Comparison of ENCODE assay signal across 12 cellular contexts in genomic region chr2:237431372-237431771, GRCh38. TPM values are rescaled to one million over a fixed set of nuclear protein-coding genes. Genes with fewer than 3 reads are reported as not detected.
DNase-seq lines count a peak whose midpoint lies in the region; ATAC-seq and TF ChIP-seq lines count a peak whose summit lies in the region.
"Had no signal": no experiment of that assay in that cellular context is flagged by ENCODE, and none has a peak within 500 bp of the region (broad histone marks: within the 10 kb centered on the region; RNA-seq: fewer than 3 reads in every experiment).

No MANE protein-coding gene starts in this region.

- peaks cover 93% of the 10 kb centered on the region for H3K4me1 Mint-ChIP-seq in activated T-helper 2 cell treated with anti-CD3 and anti-CD28 coated beads, Interferon-gamma antibody, Interleukin-2, Interleukin-4, amounts not matched to agents 10 μg/mL and 5 μg/mL and 100 μg/mL, durations not matched to agents 14 hours and 24 hours and 36 hours (ENCODE audit: low read depth)

- no peaks in the 10 kb centered on the region for H3K36me3 ChIP-seq in body of pancreas (replicated peaks in 1 of 2; ENCODE audit: insufficient read depth in 1 of 2, low read depth in 2 of 2)
- H3K36me3 ChIP-seq: cardiac muscle cell had no signal

- H3K27me3 Mint-ChIP-seq in activated T-helper 2 cell treated with anti-CD3 and anti-CD28 coated beads, Interferon-gamma antibody, Interleukin-2, Interleukin-4, amounts not matched to agents 10 μg/mL and 5 μg/mL and 100 μg/mL, durations not matched to agents 14 hours and 24 hours and 36 hours (ENCODE audit: low read depth), result no peaks in the 10 kb centered on the region

- H3K4me3 ChIP-seq in body of pancreas, result no peak overlapping the region
- H3K4me3 ChIP-seq: cardiac muscle cell had no signal

- no peaks in the 10 kb centered on the region for H3K9me3 ChIP-seq in body of pancreas

- no peaks in the 10 kb centered on the region for H3K9me3 Mint-ChIP-seq in activated T-helper 2 cell treated with anti-CD3 and anti-CD28 coated beads, Interferon-gamma antibody, Interleukin-2, Interleukin-4, amounts not matched to agents 10 μg/mL and 5 μg/mL and 100 μg/mL, durations not matched to agents 14 hours and 24 hours and 36 hours
- H3K9me3 Mint-ChIP-seq: stimulated activated naive B cell treated with anti-CD40 and anti-IgM and Interleukin-4, amounts not matched to agents 10 μg/mL and 1 μg/mL and 100 μg/mL, for 72 hours had no signal

- WGBS in body of pancreas, 2 donors, result 71 to 83% methylated on average over 1 of the region's 1 CpG

- no peak overlapping the region for H3K27ac ChIP-seq in body of pancreas
- H3K27ac ChIP-seq: cardiac muscle cell had no signal

- TF ChIP-seq CTCF in body of pancreas (IDR thresholded peaks at IDR 0.05), result no peak

- intact Hi-C loops in activated T-helper 2 cell treated with anti-CD3 and anti-CD28 coated beads, Interferon-gamma antibody, Interleukin-2, Interleukin-4, amounts not matched to agents 10 μg/mL and 5 μg/mL and 100 μg/mL, durations not matched to agents 14 hours and 24 hours and 36 hours (cut with micrococcal nuclease), result loop anchor here (5.0 to 10.0 kb wide), 4 partner anchors 261 to 884 kb away; partner anchors contain the start of gene SCLY
- intact Hi-C loops in body of pancreas (cut with DNase I), result no loop called here

- H3K4me1 ChIP-seq in body of pancreas, result peaks cover 7% of the 10 kb centered on the region

- DNase-seq in CD1c-positive myeloid dendritic cell (ENCODE audit: extremely low spot score) (peak; percentile 48), GM04504 (ENCODE audit: low read depth) (peak; percentile 74), iris pigment epithelial cell (ENCODE audit: low read depth) (peak; percentile 78), NCI-H524 treated with DMSO at 0.1 percent for 48 hours (lab: John Stamatoyannopoulos, UW) (no peak), body of pancreas (no peak)
- DNase-seq in activated T-helper 2 cell treated with anti-CD3 and anti-CD28 coated beads, Interferon-gamma antibody, Interleukin-2, Interleukin-4, amounts not matched to agents 10 μg/mL and 5 μg/mL and 100 μg/mL, durations not matched to agents 14 hours and 24 hours and 36 hours (ENCODE audit: low spot score), result no peak
- no peak for DNase-seq in NK-92 treated with Interleukin-12 subunit alpha and Interleukin-12 subunit beta, amount 100 ng/mL, for 24 hours (lab: John Stamatoyannopoulos, UW)
- DNase-seq: NCI-H446 treated with DMSO at 0.1 percent for 48 hours; SIG-M5; stimulated activated naive B cell treated with anti-CD40 and anti-IgM and Interleukin-4, amounts not matched to agents 10 μg/mL and 1 μg/mL and 100 μg/mL, for 72 hours had no signal

- H3K36me3 Mint-ChIP-seq in activated T-helper 2 cell treated with anti-CD3 and anti-CD28 coated beads, Interferon-gamma antibody, Interleukin-2, Interleukin-4, amounts not matched to agents 10 μg/mL and 5 μg/mL and 100 μg/mL, durations not matched to agents 14 hours and 24 hours and 36 hours (ENCODE audit: low read depth), result no peaks in the 10 kb centered on the region
- H3K36me3 Mint-ChIP-seq: stimulated activated naive B cell treated with anti-CD40 and anti-IgM and Interleukin-4, amounts not matched to agents 10 μg/mL and 1 μg/mL and 100 μg/mL, for 72 hours had no signal

- H3K27ac Mint-ChIP-seq in activated T-helper 2 cell treated with anti-CD3 and anti-CD28 coated beads, Interferon-gamma antibody, Interleukin-2, Interleukin-4, amounts not matched to agents 10 μg/mL and 5 μg/mL and 100 μg/mL, durations not matched to agents 14 hours and 24 hours and 36 hours, result peak overlapping the region; percentile 96
- H3K27ac Mint-ChIP-seq: stimulated activated naive B cell treated with anti-CD40 and anti-IgM and Interleukin-4, amounts not matched to agents 10 μg/mL and 1 μg/mL and 100 μg/mL, for 72 hours had no signal

- no peak for TF ChIP-seq POLR2A in body of pancreas (IDR thresholded peaks at IDR 0.05)

- H3K4me3 Mint-ChIP-seq in activated T-helper 2 cell treated with anti-CD3 and anti-CD28 coated beads, Interferon-gamma antibody, Interleukin-2, Interleukin-4, amounts not matched to agents 10 μg/mL and 5 μg/mL and 100 μg/mL, durations not matched to agents 14 hours and 24 hours and 36 hours (ENCODE audit: low read depth), result peak overlapping the region; percentile 24
- H3K4me3 Mint-ChIP-seq: stimulated activated naive B cell treated with anti-CD40 and anti-IgM and Interleukin-4, amounts not matched to agents 10 μg/mL and 1 μg/mL and 100 μg/mL, for 72 hours had no signal

- H3K27me3 ChIP-seq in body of pancreas, result no peaks in the 10 kb centered on the region
- H3K27me3 ChIP-seq: cardiac muscle cell had no signal

- no peak for ATAC-seq in GM18867 (IDR thresholded peaks at IDR 0.05; ENCODE audit: unreplicated experiment)
- no peak for ATAC-seq in body of pancreas
- ATAC-seq: stimulated activated naive B cell treated with anti-CD40 and anti-IgM and Interleukin-4, amounts not matched to agents 10 μg/mL and 1 μg/mL and 100 μg/mL, for 72 hours had no signal

RNA-seq across cellular contexts. Expression of gene COL6A3, which starts 17.4 kb away (rescaled TPM):
- 7.9 and 9.2 TPM in 2 replicates for total RNA-seq in activated T-helper 2 cell treated with anti-CD3 and anti-CD28 coated beads, Interferon-gamma antibody, Interleukin-2, Interleukin-4, amounts not matched to agents 10 μg/mL and 5 μg/mL and 100 μg/mL, durations not matched to agents 14 hours and 24 hours and 36 hours
- 100 to 1,000 TPM in 1 of 2 donors, 10 to 100 TPM in 1; 46.4 to 121 TPM for total RNA-seq in body of pancreas

RNA-seq across cellular contexts. Expression of gene MLPH, which starts 55.7 kb away (rescaled TPM):
- total RNA-seq in activated T-helper 2 cell treated with anti-CD3 and anti-CD28 coated beads, Interferon-gamma antibody, Interleukin-2, Interleukin-4, amounts not matched to agents 10 μg/mL and 5 μg/mL and 100 μg/mL, durations not matched to agents 14 hours and 24 hours and 36 hours, result not detected in 2 replicates
- 10 to 100 TPM; 30.3 to 64.3 TPM for total RNA-seq in body of pancreas

Comparison
In these comparisons a context has a peak if more than half of its experiments do, and no peak if none do; other contexts are left out.
1. DNase-seq: peak in CD1c-positive myeloid dendritic cell (single experiment), GM04504 (single experiment) and iris pigment epithelial cell (single experiment); none in activated T-helper 2 cell treated with anti-CD3 and anti-CD28 coated beads, Interferon-gamma antibody, Interleukin-2, Interleukin-4, amounts not matched to agents 10 μg/mL and 5 μg/mL and 100 μg/mL, durations not matched to agents 14 hours and 24 hours and 36 hours (single experiment), NK-92 treated with Interleukin-12 subunit alpha and Interleukin-12 subunit beta, amount 100 ng/mL, for 24 hours (single experiment), NCI-H524 treated with DMSO at 0.1 percent for 48 hours (single experiment) and body of pancreas (0 of 4).
2. RNA of gene MLPH, which starts 55.7 kb away (total RNA-seq): 30.3 to 64.3 TPM in body of pancreas; not detected in activated T-helper 2 cell treated with anti-CD3 and anti-CD28 coated beads, Interferon-gamma antibody, Interleukin-2, Interleukin-4, amounts not matched to agents 10 μg/mL and 5 μg/mL and 100 μg/mL, durations not matched to agents 14 hours and 24 hours and 36 hours; every median in the first group is over 10 times any median in the second.